Comparison of ENCODE assay signal across 1 cellular context in the genomic region with DNA sequence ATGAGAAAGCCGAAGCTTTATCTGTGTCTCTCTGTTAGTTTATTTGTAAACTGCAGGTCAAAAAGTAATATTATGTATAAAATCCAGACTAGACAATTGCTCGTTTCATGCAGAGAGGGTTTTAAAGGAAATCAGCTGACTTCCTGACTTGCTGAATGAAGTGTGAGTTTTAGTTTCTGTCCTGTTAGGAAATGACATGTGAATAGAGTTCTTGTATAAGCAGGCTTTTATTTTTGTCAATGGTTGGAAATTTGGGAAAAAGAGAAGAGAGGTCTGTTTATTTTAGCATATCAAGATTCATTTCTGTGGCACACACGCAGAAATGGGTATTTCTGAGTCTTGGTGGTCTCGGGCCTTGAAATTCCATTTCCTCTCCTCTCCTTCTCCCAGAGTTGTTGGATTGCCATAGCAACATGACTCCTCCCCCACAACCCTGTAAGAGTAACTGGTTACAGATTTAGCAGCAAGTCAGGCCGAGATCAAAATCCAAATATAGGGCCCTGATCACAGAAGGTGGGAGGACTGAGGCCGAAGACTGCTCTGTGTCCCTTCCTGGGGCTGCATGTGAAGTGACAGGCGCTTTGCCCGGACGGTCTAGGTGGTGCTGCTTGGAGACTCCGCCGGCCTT.
TF ChIP-seq lines count a peak whose summit lies in the region.

No MANE protein-coding gene starts in this region.

TF ChIP-seq in GM12878, 131 proteins besides CTCF, POLR2A, EP300 and RAD21 (continues in another document):
- TF ChIP-seq, protein P1, sequence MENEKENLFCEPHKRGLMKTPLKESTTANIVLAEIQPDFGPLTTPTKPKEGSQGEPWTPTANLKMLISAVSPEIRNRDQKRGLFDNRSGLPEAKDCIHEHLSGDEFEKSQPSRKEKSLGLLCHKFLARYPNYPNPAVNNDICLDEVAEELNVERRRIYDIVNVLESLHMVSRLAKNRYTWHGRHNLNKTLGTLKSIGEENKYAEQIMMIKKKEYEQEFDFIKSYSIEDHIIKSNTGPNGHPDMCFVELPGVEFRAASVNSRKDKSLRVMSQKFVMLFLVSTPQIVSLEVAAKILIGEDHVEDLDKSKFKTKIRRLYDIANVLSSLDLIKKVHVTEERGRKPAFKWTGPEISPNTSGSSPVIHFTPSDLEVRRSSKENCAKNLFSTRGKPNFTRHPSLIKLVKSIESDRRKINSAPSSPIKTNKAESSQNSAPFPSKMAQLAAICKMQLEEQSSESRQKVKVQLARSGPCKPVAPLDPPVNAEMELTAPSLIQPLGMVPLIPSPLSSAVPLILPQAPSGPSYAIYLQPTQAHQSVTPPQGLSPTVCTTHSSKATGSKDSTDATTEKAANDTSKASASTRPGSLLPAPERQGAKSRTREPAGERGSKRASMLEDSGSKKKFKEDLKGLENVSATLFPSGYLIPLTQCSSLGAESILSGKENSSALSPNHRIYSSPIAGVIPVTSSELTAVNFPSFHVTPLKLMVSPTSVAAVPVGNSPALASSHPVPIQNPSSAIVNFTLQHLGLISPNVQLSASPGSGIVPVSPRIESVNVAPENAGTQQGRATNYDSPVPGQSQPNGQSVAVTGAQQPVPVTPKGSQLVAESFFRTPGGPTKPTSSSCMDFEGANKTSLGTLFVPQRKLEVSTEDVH (IDR thresholded peaks at IDR 0.05; ENCODE audit: low read depth, partially characterized antibody) = no peak
- TF ChIP-seq KDM1A (IDR thresholded peaks at IDR 0.05; ENCODE audit: borderline replicate concordance) = no peak
- peak in 1 of 2 experiments; percentile 50; a peak in 1 of 4 replicates for TF ChIP-seq ETV6 (conservative IDR thresholded peaks at IDR 0.05 in 1 of 2, IDR thresholded peaks at IDR 0.05 in 1 of 2; ENCODE audit: borderline replicate concordance in 1 of 2, low read depth in 1 of 2)
- TF ChIP-seq, protein P2, sequence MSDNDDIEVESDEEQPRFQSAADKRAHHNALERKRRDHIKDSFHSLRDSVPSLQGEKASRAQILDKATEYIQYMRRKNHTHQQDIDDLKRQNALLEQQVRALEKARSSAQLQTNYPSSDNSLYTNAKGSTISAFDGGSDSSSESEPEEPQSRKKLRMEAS (IDR thresholded peaks at IDR 0.05; ENCODE audit: low read depth, low read length) = no peak
- TF ChIP-seq SMC3 (IDR thresholded peaks at IDR 0.05; ENCODE audit: borderline replicate concordance, low read length) = no peak
- TF ChIP-seq, protein P3, sequence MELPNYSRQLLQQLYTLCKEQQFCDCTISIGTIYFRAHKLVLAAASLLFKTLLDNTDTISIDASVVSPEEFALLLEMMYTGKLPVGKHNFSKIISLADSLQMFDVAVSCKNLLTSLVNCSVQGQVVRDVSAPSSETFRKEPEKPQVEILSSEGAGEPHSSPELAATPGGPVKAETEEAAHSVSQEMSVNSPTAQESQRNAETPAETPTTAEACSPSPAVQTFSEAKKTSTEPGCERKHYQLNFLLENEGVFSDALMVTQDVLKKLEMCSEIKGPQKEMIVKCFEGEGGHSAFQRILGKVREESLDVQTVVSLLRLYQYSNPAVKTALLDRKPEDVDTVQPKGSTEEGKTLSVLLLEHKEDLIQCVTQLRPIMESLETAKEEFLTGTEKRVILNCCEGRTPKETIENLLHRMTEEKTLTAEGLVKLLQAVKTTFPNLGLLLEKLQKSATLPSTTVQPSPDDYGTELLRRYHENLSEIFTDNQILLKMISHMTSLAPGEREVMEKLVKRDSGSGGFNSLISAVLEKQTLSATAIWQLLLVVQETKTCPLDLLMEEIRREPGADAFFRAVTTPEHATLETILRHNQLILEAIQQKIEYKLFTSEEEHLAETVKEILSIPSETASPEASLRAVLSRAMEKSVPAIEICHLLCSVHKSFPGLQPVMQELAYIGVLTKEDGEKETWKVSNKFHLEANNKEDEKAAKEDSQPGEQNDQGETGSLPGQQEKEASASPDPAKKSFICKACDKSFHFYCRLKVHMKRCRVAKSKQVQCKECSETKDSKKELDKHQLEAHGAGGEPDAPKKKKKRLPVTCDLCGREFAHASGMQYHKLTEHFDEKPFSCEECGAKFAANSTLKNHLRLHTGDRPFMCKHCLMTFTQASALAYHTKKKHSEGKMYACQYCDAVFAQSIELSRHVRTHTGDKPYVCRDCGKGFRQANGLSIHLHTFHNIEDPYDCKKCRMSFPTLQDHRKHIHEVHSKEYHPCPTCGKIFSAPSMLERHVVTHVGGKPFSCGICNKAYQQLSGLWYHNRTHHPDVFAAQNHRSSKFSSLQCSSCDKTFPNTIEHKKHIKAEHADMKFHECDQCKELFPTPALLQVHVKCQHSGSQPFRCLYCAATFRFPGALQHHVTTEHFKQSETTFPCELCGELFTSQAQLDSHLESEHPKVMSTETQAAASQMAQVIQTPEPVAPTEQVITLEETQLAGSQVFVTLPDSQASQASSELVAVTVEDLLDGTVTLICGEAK (IDR thresholded peaks at IDR 0.05; ENCODE audit: borderline replicate concordance) = no peak
- peak; percentile 61; the same call in 1 of the 2 replicates for TF ChIP-seq MXI1 (IDR thresholded peaks at IDR 0.05; ENCODE audit: low read depth, low read length)
- no peak for TF ChIP-seq STAT3 (IDR thresholded peaks at IDR 0.05; ENCODE audit: low read depth, low read length)
- peak; percentile 17; the same call in 1 of the 2 replicates for TF ChIP-seq DPF2 (IDR thresholded peaks at IDR 0.05)
- TF ChIP-seq RUNX3 (IDR thresholded peaks at IDR 0.05; ENCODE audit: low read length) = no peak
- TF ChIP-seq, protein P4, sequence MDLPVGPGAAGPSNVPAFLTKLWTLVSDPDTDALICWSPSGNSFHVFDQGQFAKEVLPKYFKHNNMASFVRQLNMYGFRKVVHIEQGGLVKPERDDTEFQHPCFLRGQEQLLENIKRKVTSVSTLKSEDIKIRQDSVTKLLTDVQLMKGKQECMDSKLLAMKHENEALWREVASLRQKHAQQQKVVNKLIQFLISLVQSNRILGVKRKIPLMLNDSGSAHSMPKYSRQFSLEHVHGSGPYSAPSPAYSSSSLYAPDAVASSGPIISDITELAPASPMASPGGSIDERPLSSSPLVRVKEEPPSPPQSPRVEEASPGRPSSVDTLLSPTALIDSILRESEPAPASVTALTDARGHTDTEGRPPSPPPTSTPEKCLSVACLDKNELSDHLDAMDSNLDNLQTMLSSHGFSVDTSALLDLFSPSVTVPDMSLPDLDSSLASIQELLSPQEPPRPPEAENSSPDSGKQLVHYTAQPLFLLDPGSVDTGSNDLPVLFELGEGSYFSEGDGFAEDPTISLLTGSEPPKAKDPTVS (IDR thresholded peaks at IDR 0.05; ENCODE audit: low read depth, low read length) = no peak
- TF ChIP-seq SIN3A (IDR thresholded peaks at IDR 0.05; ENCODE audit: low read depth, low read length) = no peak
- no peak for TF ChIP-seq SREBF1 (IDR thresholded peaks at IDR 0.05; ENCODE audit: low read length)
- TF ChIP-seq, protein P5, sequence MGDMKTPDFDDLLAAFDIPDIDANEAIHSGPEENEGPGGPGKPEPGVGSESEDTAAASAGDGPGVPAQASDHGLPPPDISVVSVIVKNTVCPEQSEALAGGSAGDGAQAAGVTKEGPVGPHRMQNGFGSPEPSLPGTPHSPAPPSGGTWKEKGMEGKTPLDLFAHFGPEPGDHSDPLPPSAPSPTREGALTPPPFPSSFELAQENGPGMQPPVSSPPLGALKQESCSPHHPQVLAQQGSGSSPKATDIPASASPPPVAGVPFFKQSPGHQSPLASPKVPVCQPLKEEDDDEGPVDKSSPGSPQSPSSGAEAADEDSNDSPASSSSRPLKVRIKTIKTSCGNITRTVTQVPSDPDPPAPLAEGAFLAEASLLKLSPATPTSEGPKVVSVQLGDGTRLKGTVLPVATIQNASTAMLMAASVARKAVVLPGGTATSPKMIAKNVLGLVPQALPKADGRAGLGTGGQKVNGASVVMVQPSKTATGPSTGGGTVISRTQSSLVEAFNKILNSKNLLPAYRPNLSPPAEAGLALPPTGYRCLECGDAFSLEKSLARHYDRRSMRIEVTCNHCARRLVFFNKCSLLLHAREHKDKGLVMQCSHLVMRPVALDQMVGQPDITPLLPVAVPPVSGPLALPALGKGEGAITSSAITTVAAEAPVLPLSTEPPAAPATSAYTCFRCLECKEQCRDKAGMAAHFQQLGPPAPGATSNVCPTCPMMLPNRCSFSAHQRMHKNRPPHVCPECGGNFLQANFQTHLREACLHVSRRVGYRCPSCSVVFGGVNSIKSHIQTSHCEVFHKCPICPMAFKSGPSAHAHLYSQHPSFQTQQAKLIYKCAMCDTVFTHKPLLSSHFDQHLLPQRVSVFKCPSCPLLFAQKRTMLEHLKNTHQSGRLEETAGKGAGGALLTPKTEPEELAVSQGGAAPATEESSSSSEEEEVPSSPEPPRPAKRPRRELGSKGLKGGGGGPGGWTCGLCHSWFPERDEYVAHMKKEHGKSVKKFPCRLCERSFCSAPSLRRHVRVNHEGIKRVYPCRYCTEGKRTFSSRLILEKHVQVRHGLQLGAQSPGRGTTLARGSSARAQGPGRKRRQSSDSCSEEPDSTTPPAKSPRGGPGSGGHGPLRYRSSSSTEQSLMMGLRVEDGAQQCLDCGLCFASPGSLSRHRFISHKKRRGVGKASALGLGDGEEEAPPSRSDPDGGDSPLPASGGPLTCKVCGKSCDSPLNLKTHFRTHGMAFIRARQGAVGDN (IDR thresholded peaks at IDR 0.05) = peak; percentile 39; the same call in 1 of the 2 replicates
- TF ChIP-seq LARP7 (IDR thresholded peaks at IDR 0.05) = no peak
- TF ChIP-seq MTA3 (IDR thresholded peaks at IDR 0.05; ENCODE audit: borderline replicate concordance, low read length) = no peak
- no peak for TF ChIP-seq SUPT20H (IDR thresholded peaks at IDR 0.05; ENCODE audit: borderline replicate concordance, control insufficient read depth, low read depth, low read length)
- no peak for TF ChIP-seq WRNIP1 (IDR thresholded peaks at IDR 0.05; ENCODE audit: borderline replicate concordance, low read depth, low read length)
- TF ChIP-seq BHLHE40 (IDR thresholded peaks at IDR 0.05; ENCODE audit: borderline replicate concordance in 1 of 2, low read depth in 2 of 2, low read length in 1 of 2) = peak; percentile 36 to 57; a peak in 2 of 4 replicates
- no peak for TF ChIP-seq NR2C1 (IDR thresholded peaks at IDR 0.05)
- TF ChIP-seq POU2F2 (IDR thresholded peaks at IDR 0.05; ENCODE audit: borderline replicate concordance, low read depth, low read length) = no peak
- TF ChIP-seq, protein P6, sequence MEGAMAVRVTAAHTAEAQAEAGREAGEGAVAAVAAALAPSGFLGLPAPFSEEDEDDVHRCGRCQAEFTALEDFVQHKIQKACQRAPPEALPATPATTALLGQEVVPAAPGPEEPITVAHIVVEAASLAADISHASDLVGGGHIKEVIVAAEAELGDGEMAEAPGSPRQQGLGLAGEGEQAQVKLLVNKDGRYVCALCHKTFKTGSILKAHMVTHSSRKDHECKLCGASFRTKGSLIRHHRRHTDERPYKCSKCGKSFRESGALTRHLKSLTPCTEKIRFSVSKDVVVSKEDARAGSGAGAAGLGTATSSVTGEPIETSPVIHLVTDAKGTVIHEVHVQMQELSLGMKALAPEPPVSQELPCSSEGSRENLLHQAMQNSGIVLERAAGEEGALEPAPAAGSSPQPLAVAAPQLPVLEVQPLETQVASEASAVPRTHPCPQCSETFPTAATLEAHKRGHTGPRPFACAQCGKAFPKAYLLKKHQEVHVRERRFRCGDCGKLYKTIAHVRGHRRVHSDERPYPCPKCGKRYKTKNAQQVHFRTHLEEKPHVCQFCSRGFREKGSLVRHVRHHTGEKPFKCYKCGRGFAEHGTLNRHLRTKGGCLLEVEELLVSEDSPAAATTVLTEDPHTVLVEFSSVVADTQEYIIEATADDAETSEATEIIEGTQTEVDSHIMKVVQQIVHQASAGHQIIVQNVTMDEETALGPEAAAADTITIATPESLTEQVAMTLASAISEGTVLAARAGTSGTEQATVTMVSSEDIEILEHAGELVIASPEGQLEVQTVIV (IDR thresholded peaks at IDR 0.05; ENCODE audit: borderline replicate concordance, partially characterized antibody) = no peak
- 0 out of 2 replicates have a peak, but pooled peaks have one; percentile 21 for TF ChIP-seq ATF7 (IDR thresholded peaks at IDR 0.05; ENCODE audit: low read depth)
- TF ChIP-seq, protein P7, sequence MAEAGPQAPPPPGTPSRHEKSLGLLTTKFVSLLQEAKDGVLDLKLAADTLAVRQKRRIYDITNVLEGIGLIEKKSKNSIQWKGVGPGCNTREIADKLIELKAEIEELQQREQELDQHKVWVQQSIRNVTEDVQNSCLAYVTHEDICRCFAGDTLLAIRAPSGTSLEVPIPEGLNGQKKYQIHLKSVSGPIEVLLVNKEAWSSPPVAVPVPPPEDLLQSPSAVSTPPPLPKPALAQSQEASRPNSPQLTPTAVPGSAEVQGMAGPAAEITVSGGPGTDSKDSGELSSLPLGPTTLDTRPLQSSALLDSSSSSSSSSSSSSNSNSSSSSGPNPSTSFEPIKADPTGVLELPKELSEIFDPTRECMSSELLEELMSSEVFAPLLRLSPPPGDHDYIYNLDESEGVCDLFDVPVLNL (IDR thresholded peaks at IDR 0.05; ENCODE audit: low read depth, low read length) = no peak
- no peak for TF ChIP-seq EGR1 (IDR thresholded peaks at IDR 0.05; ENCODE audit: borderline replicate concordance in 1 of 2, low read depth in 2 of 2, low read length in 2 of 2)
- no peak for TF ChIP-seq JUND (IDR thresholded peaks at IDR 0.05; ENCODE audit: low read depth, low read length)
- no peak for TF ChIP-seq PAX8 (IDR thresholded peaks at IDR 0.05)
- no peak for TF ChIP-seq KLF5 (IDR thresholded peaks at IDR 0.05; ENCODE audit: partially characterized antibody)
- peak; percentile 56 to 58; a peak in 3 of 4 replicates for TF ChIP-seq IKZF2 (IDR thresholded peaks at IDR 0.05)
- TF ChIP-seq BACH1 (IDR thresholded peaks at IDR 0.05; ENCODE audit: borderline replicate concordance) = no peak
- no peak for TF ChIP-seq IRF4 (IDR thresholded peaks at IDR 0.05; ENCODE audit: low read depth, low read length)
- no peak for TF ChIP-seq SMAD5 (IDR thresholded peaks at IDR 0.05; ENCODE audit: low read depth)
- TF ChIP-seq, protein P8, sequence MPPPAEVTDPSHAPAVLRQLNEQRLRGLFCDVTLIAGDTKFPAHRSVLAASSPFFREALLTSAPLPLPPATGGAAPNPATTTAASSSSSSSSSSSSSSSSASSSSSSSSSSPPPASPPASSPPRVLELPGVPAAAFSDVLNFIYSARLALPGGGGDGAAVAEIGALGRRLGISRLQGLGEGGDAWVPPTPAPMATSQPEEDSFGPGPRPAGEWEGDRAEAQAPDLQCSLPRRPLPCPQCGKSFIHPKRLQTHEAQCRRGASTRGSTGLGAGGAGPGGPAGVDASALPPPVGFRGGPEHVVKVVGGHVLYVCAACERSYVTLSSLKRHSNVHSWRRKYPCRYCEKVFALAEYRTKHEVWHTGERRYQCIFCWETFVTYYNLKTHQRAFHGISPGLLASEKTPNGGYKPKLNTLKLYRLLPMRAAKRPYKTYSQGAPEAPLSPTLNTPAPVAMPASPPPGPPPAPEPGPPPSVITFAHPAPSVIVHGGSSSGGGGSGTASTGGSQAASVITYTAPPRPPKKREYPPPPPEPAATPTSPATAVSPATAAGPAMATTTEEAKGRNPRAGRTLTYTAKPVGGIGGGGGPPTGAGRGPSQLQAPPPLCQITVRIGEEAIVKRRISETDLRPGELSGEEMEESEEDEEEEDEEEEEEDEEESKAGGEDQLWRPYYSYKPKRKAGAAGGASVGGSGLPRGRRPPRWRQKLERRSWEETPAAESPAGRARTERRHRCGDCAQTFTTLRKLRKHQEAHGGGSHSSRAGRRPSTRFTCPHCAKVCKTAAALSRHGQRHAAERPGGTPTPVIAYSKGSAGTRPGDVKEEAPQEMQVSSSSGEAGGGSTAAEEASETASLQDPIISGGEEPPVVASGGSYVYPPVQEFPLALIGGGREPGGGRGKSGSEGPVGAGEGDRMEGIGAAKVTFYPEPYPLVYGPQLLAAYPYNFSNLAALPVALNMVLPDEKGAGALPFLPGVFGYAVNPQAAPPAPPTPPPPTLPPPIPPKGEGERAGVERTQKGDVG (CRISPR knock-in tag; IDR thresholded peaks at IDR 0.05) = no peak
- no peak for TF ChIP-seq FOXM1 (IDR thresholded peaks at IDR 0.05; ENCODE audit: low read depth, low read length)
